8 cellular contexts compared by ENCODE assay signal in genomic region chr2:43228341-43228751, GRCh38. TPM values are rescaled to one million over a fixed set of nuclear protein-coding genes. Genes with fewer than 3 reads are reported as not detected.
DNase-seq lines count a peak whose midpoint lies in the region; ATAC-seq and TF ChIP-seq lines count a peak whose summit lies in the region.

No MANE protein-coding gene starts in this region.

- DNase-seq in HFF-Myc (ENCODE audit: extremely low read depth, low read depth) (no peak), NCI-H2029 (lab: John Stamatoyannopoulos, UW) (no peak), left lobe of liver (ENCODE audit: low spot score) (no peak), SJCRH30 (no peak)

- H3K4me3 Mint-ChIP-seq in stimulated activated memory B cell treated with anti-CD40 and anti-IgM and Interleukin-4, amounts not matched to agents 10 μg/mL and 1 μg/mL and 100 μg/mL, for 72 hours = peak overlapping the region; percentile 98

- TF ChIP-seq CTCF in HFF-Myc (IDR thresholded peaks at IDR 0.05; ENCODE audit: low read depth, low read length, missing control alignments) (no peak), WI38 (IDR thresholded peaks at IDR 0.05; ENCODE audit: low read depth, low read length) (no peak), gastroesophageal sphincter (IDR thresholded peaks at IDR 0.05) (no peak)

- H3K27ac ChIP-seq in gastroesophageal sphincter = peak overlapping the region; percentile 81 to 99 (median 98)
- no peak overlapping the region for H3K27ac ChIP-seq in SJCRH30

- no peaks in the 10 kb centered on the region for H3K27me3 Mint-ChIP-seq in stimulated activated memory B cell treated with anti-CD40 and anti-IgM and Interleukin-4, amounts not matched to agents 10 μg/mL and 1 μg/mL and 100 μg/mL, for 72 hours

- H3K27ac Mint-ChIP-seq in stimulated activated memory B cell treated with anti-CD40 and anti-IgM and Interleukin-4, amounts not matched to agents 10 μg/mL and 1 μg/mL and 100 μg/mL, for 72 hours = peak overlapping the region; percentile 93

- H3K36me3 ChIP-seq in gastroesophageal sphincter (peaks cover 0 to 54% of the 10 kb centered on the region in 2 donors), SJCRH30 (peaks cover 10% of the 10 kb centered on the region)

- H3K4me1 ChIP-seq in gastroesophageal sphincter (peaks cover 5 to 50% (median 17%) of the 10 kb centered on the region in 3 donors), SJCRH30 (no peaks in the 10 kb centered on the region)

- H3K9me3 ChIP-seq in gastroesophageal sphincter (no peaks in the 10 kb centered on the region), SJCRH30 (replicated peaks) (no peaks in the 10 kb centered on the region)

- H3K27me3 ChIP-seq in gastroesophageal sphincter (no peaks in the 10 kb centered on the region), SJCRH30 (no peaks in the 10 kb centered on the region)

- H3K4me1 Mint-ChIP-seq in stimulated activated memory B cell treated with anti-CD40 and anti-IgM and Interleukin-4, amounts not matched to agents 10 μg/mL and 1 μg/mL and 100 μg/mL, for 72 hours = peaks cover 49% of the 10 kb centered on the region

- no peak for TF ChIP-seq POLR2A in gastroesophageal sphincter (IDR thresholded peaks at IDR 0.05)

- peaks cover 47% of the 10 kb centered on the region for H3K36me3 Mint-ChIP-seq in stimulated activated memory B cell treated with anti-CD40 and anti-IgM and Interleukin-4, amounts not matched to agents 10 μg/mL and 1 μg/mL and 100 μg/mL, for 72 hours

- 31 to 42% methylated on average over 2 of the region's 2 CpGs for WGBS in gastroesophageal sphincter (ENCODE audit: low coverage in 1 of 2), 2 donors

- ATAC-seq in gastroesophageal sphincter (no peak), GM21528 (IDR thresholded peaks at IDR 0.05; ENCODE audit: low FRiP score, unreplicated experiment) (no peak), left lobe of liver (no peak)
- ATAC-seq in stimulated activated memory B cell treated with anti-CD40 and anti-IgM and Interleukin-4, amounts not matched to agents 10 μg/mL and 1 μg/mL and 100 μg/mL, for 72 hours = no peak

- TF ChIP-seq EP300 in gastroesophageal sphincter (IDR thresholded peaks at IDR 0.05) = no peak

- H3K4me3 ChIP-seq in HFF-Myc (replicated peaks; ENCODE audit: low read depth, low read length) = peak overlapping the region; percentile 74
- H3K4me3 ChIP-seq in WI38 (ENCODE audit: low read depth, low read length) = peak overlapping the region; percentile 75
- H3K4me3 ChIP-seq in gastroesophageal sphincter = peak overlapping the region in 1 of 2 donors; percentile 90
- H3K4me3 ChIP-seq in SJCRH30 = no peak overlapping the region

- no peaks in the 10 kb centered on the region for H3K9me3 Mint-ChIP-seq in stimulated activated memory B cell treated with anti-CD40 and anti-IgM and Interleukin-4, amounts not matched to agents 10 μg/mL and 1 μg/mL and 100 μg/mL, for 72 hours

RNA-seq across cellular contexts. Expression of gene ZFP36L2, which starts 1.9 kb away (rescaled TPM):
- 10 to 100 TPM; 50.9 to 83.2 (median 73.4) TPM for total RNA-seq in gastroesophageal sphincter
- 60.6 TPM for total RNA-seq in left lobe of liver
- 5.1 and 5.6 TPM in 2 replicates for total RNA-seq in SJCRH30 (2014; rRNA removed; shearing (Covaris generic))
